Comparison of ENCODE assay signal across 9 cellular contexts in genomic region chr19:39400997-39401548, GRCh38. TPM values are rescaled to one million over a fixed set of nuclear protein-coding genes. Genes with fewer than 3 reads are reported as not detected.
DNase-seq lines count a peak whose midpoint lies in the region; ATAC-seq, FAIRE-seq and TF ChIP-seq lines count a peak whose summit lies in the region.
"Had no signal": no experiment of that assay in that cellular context is flagged by ENCODE, and none has a peak within 500 bp of the region (broad histone marks: within the 10 kb centered on the region; RNA-seq: fewer than 3 reads in every experiment).

No MANE protein-coding gene starts in this region.

- H3K4me3 Mint-ChIP-seq in effector memory CD8-positive, alpha-beta T cell: peak overlapping the region; percentile 87 to 99
- H3K4me3 Mint-ChIP-seq in progenitor cell of endocrine pancreas (ENCODE audit: low read depth): no peak overlapping the region

- in situ Hi-C loops in G401 (cut with HindIII; ENCODE audit: low sequenced_read_pairs): no loop called here

- TF ChIP-seq POLR2A in H54 (IDR thresholded peaks at IDR 0.05; ENCODE audit: low read depth, low read length): no peak

- H3K27me3 Mint-ChIP-seq in effector memory CD8-positive, alpha-beta T cell: no peaks in the 10 kb centered on the region
- no peaks in the 10 kb centered on the region for H3K27me3 Mint-ChIP-seq in progenitor cell of endocrine pancreas

- FAIRE-seq in H54 (lab: Jason Lieb, UNC): no peak

- peak; percentile 15 for DNase-seq in G401 (ENCODE audit: low spot score)
- DNase-seq in NAMALWA (ENCODE audit: low spot score): peak; percentile 45
- DNase-seq in effector memory CD8-positive, alpha-beta T cell: no peak
- no peak for DNase-seq in progenitor cell of endocrine pancreas (ENCODE audit: low spot score, unreplicated experiment)
- no peak for DNase-seq in stimulated activated CD4-positive, alpha-beta T cell treated with anti-CD3 and anti-CD28 coated beads, Interleukin-4, amount 100 ng/mL, for 4 hours
- DNase-seq in NCI-H2196 (lab: John Stamatoyannopoulos, UW; ENCODE audit: unreplicated experiment): no peak
- DNase-seq in H54 (ENCODE audit: insufficient read length, low spot score): no peak
- DNase-seq: NCI-H1694 treated with DMSO at 0.1 percent for 48 hours had no signal

- peak overlapping the region; percentile 100 for H3K27ac Mint-ChIP-seq in effector memory CD8-positive, alpha-beta T cell
- H3K27ac Mint-ChIP-seq in progenitor cell of endocrine pancreas: peak overlapping the region; percentile 68

- no peak for TF ChIP-seq CTCF in progenitor cell of endocrine pancreas (IDR thresholded peaks at IDR 0.05; ENCODE audit: unreplicated experiment)

- ATAC-seq in effector memory CD8-positive, alpha-beta T cell (replicated peaks): no peak
- ATAC-seq in GM18498 (IDR thresholded peaks at IDR 0.05; ENCODE audit: unreplicated experiment): no peak

- peaks cover 76% of the 10 kb centered on the region for H3K36me3 Mint-ChIP-seq in effector memory CD8-positive, alpha-beta T cell (ENCODE audit: insufficient read depth)
- no peaks in the 10 kb centered on the region for H3K36me3 Mint-ChIP-seq in progenitor cell of endocrine pancreas (ENCODE audit: insufficient read depth)

- peaks cover 56 to 57% of the 10 kb centered on the region in 2 donors for H3K4me1 Mint-ChIP-seq in effector memory CD8-positive, alpha-beta T cell (ENCODE audit: low read depth in 2 of 2)
- peaks cover 24% of the 10 kb centered on the region for H3K4me1 Mint-ChIP-seq in progenitor cell of endocrine pancreas (ENCODE audit: low read depth)

- no peaks in the 10 kb centered on the region for H3K9me3 Mint-ChIP-seq in effector memory CD8-positive, alpha-beta T cell
- no peaks in the 10 kb centered on the region for H3K9me3 Mint-ChIP-seq in progenitor cell of endocrine pancreas (ENCODE audit: low read depth)

RNA-seq across cellular contexts. Expression of gene ZFP36, which starts 5.6 kb away (rescaled TPM):
- 1.1 and 1.9 TPM in 2 replicates for total RNA-seq in G401 (2014; rRNA removed; shearing (Covaris generic))
- total RNA-seq in progenitor cell of endocrine pancreas: 10.5 and 10.6 TPM in 2 replicates

RNA-seq across cellular contexts. Expression of gene MED29, which starts 9.9 kb away (rescaled TPM):
- 35.9 and 71.8 TPM in 2 replicates for total RNA-seq in G401 (2014; rRNA removed; shearing (Covaris generic))
- total RNA-seq in progenitor cell of endocrine pancreas: 36.3 and 39.0 TPM in 2 replicates

RNA-seq across cellular contexts. Expression of gene PAF1, which starts 10.2 kb away (rescaled TPM):
- 54.0 and 61.7 TPM in 2 replicates for total RNA-seq in G401 (2014; rRNA removed; shearing (Covaris generic))
- 49.4 and 49.5 TPM in 2 replicates for total RNA-seq in progenitor cell of endocrine pancreas

RNA-seq across cellular contexts. Expression of gene PLEKHG2, which starts 11.4 kb away (rescaled TPM):
- 18.3 and 21.3 TPM in 2 replicates for total RNA-seq in G401 (2014; rRNA removed; shearing (Covaris generic))
- total RNA-seq in progenitor cell of endocrine pancreas: 162 and 170 TPM in 2 replicates

RNA-seq across cellular contexts. Expression of gene RPS16, which starts 34.7 kb away (rescaled TPM):
- 167 and 180 TPM in 2 replicates for total RNA-seq in G401 (2014; rRNA removed; shearing (Covaris generic))
- 1,449 and 1,510 TPM in 2 replicates for total RNA-seq in progenitor cell of endocrine pancreas

Comparison
In these comparisons a context has a peak if more than half of its experiments do, and no peak if none do; other contexts are left out.
1. DNase-seq: peak in G401 (single experiment) and NAMALWA (single experiment); none in effector memory CD8-positive, alpha-beta T cell (0 of 3), progenitor cell of endocrine pancreas (single experiment), stimulated activated CD4-positive, alpha-beta T cell treated with anti-CD3 and anti-CD28 coated beads, Interleukin-4, amount 100 ng/mL, for 4 hours (0 of 2), NCI-H2196 (single experiment) and H54 (single experiment).